12 cellular contexts compared by ENCODE assay signal in genomic region chr2:170843656-170844055, GRCh38. TPM values are rescaled to one million over a fixed set of nuclear protein-coding genes. Genes with fewer than 3 reads are reported as not detected.
DNase-seq lines count a peak whose midpoint lies in the region; ATAC-seq, FAIRE-seq and TF ChIP-seq lines count a peak whose summit lies in the region.
"Had no signal": no experiment of that assay in that cellular context is flagged by ENCODE, and none has a peak within 500 bp of the region (broad histone marks: within the 10 kb centered on the region; RNA-seq: fewer than 3 reads in every experiment).

No MANE protein-coding gene starts in this region.

- H3K27me3 Mint-ChIP-seq in activated T-helper 2 cell treated with anti-CD3 and anti-CD28 coated beads, Interferon-gamma antibody, Interleukin-2, Interleukin-4, amounts not matched to agents 10 μg/mL and 5 μg/mL and 100 μg/mL, durations not matched to agents 14 hours and 24 hours and 36 hours (ENCODE audit: low read depth), result no peaks in the 10 kb centered on the region
- peaks cover 8% of the 10 kb centered on the region for H3K27me3 Mint-ChIP-seq in stimulated activated memory B cell treated with anti-CD40 and anti-IgM and Interleukin-4, amounts not matched to agents 10 μg/mL and 1 μg/mL and 100 μg/mL, for 72 hours

- H3K4me1 ChIP-seq in ovary (ENCODE audit: insufficient read depth), result no peaks in the 10 kb centered on the region
- H3K4me1 ChIP-seq: tibial artery had no signal

- H3K9me3 Mint-ChIP-seq in activated T-helper 2 cell treated with anti-CD3 and anti-CD28 coated beads, Interferon-gamma antibody, Interleukin-2, Interleukin-4, amounts not matched to agents 10 μg/mL and 5 μg/mL and 100 μg/mL, durations not matched to agents 14 hours and 24 hours and 36 hours, result no peaks in the 10 kb centered on the region
- no peaks in the 10 kb centered on the region for H3K9me3 Mint-ChIP-seq in stimulated activated memory B cell treated with anti-CD40 and anti-IgM and Interleukin-4, amounts not matched to agents 10 μg/mL and 1 μg/mL and 100 μg/mL, for 72 hours
- H3K9me3 Mint-ChIP-seq: dendritic cell treated with granulocyte-macrophage colony-stimulating factor and Interleukin-4, amounts not matched to agents 40 ng/mL and 50 ng/mL, for 4 days had no signal

- peaks cover 49% of the 10 kb centered on the region for H3K36me3 Mint-ChIP-seq in activated T-helper 2 cell treated with anti-CD3 and anti-CD28 coated beads, Interferon-gamma antibody, Interleukin-2, Interleukin-4, amounts not matched to agents 10 μg/mL and 5 μg/mL and 100 μg/mL, durations not matched to agents 14 hours and 24 hours and 36 hours (ENCODE audit: low read depth)
- no peaks in the 10 kb centered on the region for H3K36me3 Mint-ChIP-seq in stimulated activated memory B cell treated with anti-CD40 and anti-IgM and Interleukin-4, amounts not matched to agents 10 μg/mL and 1 μg/mL and 100 μg/mL, for 72 hours

- H3K9me3 ChIP-seq in ovary, result no peaks in the 10 kb centered on the region
- H3K9me3 ChIP-seq: tibial artery had no signal

- peak; percentile 86 for DNase-seq in EH (ENCODE audit: low read depth)
- peak; percentile 45 for DNase-seq in LoVo (ENCODE audit: low spot score)
- no peak for DNase-seq in activated T-helper 2 cell treated with anti-CD3 and anti-CD28 coated beads, Interferon-gamma antibody, Interleukin-2, Interleukin-4, amounts not matched to agents 10 μg/mL and 5 μg/mL and 100 μg/mL, durations not matched to agents 14 hours and 24 hours and 36 hours (ENCODE audit: low spot score)
- peak; percentile 82 for DNase-seq in kidney tubule cell (ENCODE audit: low spot score)
- DNase-seq in ovary, result no peak
- DNase-seq in GM12892 (ENCODE audit: insufficient read length), result no peak
- no peak for DNase-seq in NCI-H2196 (lab: John Stamatoyannopoulos, UW; ENCODE audit: unreplicated experiment)
- DNase-seq: mesendoderm, NCI-H510A, tibial artery had no signal

- H3K4me3 ChIP-seq in ovary, result no peak overlapping the region
- H3K4me3 ChIP-seq: tibial artery had no signal

- TF ChIP-seq CTCF in ovary (IDR thresholded peaks at IDR 0.05), result no peak

- no peak for ATAC-seq in stimulated activated memory B cell treated with anti-CD40 and anti-IgM and Interleukin-4, amounts not matched to agents 10 μg/mL and 1 μg/mL and 100 μg/mL, for 72 hours

- no peak overlapping the region for H3K27ac ChIP-seq in ovary
- H3K27ac ChIP-seq: tibial artery had no signal

- peak overlapping the region; percentile 28 for H3K4me3 Mint-ChIP-seq in activated T-helper 2 cell treated with anti-CD3 and anti-CD28 coated beads, Interferon-gamma antibody, Interleukin-2, Interleukin-4, amounts not matched to agents 10 μg/mL and 5 μg/mL and 100 μg/mL, durations not matched to agents 14 hours and 24 hours and 36 hours (ENCODE audit: low read depth)
- no peak overlapping the region for H3K4me3 Mint-ChIP-seq in stimulated activated memory B cell treated with anti-CD40 and anti-IgM and Interleukin-4, amounts not matched to agents 10 μg/mL and 1 μg/mL and 100 μg/mL, for 72 hours
- H3K4me3 Mint-ChIP-seq: dendritic cell treated with granulocyte-macrophage colony-stimulating factor and Interleukin-4, amounts not matched to agents 40 ng/mL and 50 ng/mL, for 4 days had no signal

- no peaks in the 10 kb centered on the region for H3K36me3 ChIP-seq in ovary
- H3K36me3 ChIP-seq: tibial artery had no signal

- H3K4me1 Mint-ChIP-seq in activated T-helper 2 cell treated with anti-CD3 and anti-CD28 coated beads, Interferon-gamma antibody, Interleukin-2, Interleukin-4, amounts not matched to agents 10 μg/mL and 5 μg/mL and 100 μg/mL, durations not matched to agents 14 hours and 24 hours and 36 hours (ENCODE audit: low read depth), result peaks cover 33% of the 10 kb centered on the region
- H3K4me1 Mint-ChIP-seq in stimulated activated memory B cell treated with anti-CD40 and anti-IgM and Interleukin-4, amounts not matched to agents 10 μg/mL and 1 μg/mL and 100 μg/mL, for 72 hours, result no peaks in the 10 kb centered on the region

- no peak overlapping the region for H3K27ac Mint-ChIP-seq in activated T-helper 2 cell treated with anti-CD3 and anti-CD28 coated beads, Interferon-gamma antibody, Interleukin-2, Interleukin-4, amounts not matched to agents 10 μg/mL and 5 μg/mL and 100 μg/mL, durations not matched to agents 14 hours and 24 hours and 36 hours
- H3K27ac Mint-ChIP-seq in stimulated activated memory B cell treated with anti-CD40 and anti-IgM and Interleukin-4, amounts not matched to agents 10 μg/mL and 1 μg/mL and 100 μg/mL, for 72 hours, result no peak overlapping the region
- H3K27ac Mint-ChIP-seq: dendritic cell treated with granulocyte-macrophage colony-stimulating factor and Interleukin-4, amounts not matched to agents 40 ng/mL and 50 ng/mL, for 4 days had no signal

- intact Hi-C loops in activated T-helper 2 cell treated with anti-CD3 and anti-CD28 coated beads, Interferon-gamma antibody, Interleukin-2, Interleukin-4, amounts not matched to agents 10 μg/mL and 5 μg/mL and 100 μg/mL, durations not matched to agents 14 hours and 24 hours and 36 hours (cut with micrococcal nuclease), result loop anchor here (2.0 kb wide), 1 partner anchor 29 kb away; no protein-coding TSS in a partner anchor
- intact Hi-C loops in ovary (cut with DNase I), result no loop called here

- no peaks in the 10 kb centered on the region for H3K27me3 ChIP-seq in ovary
- H3K27me3 ChIP-seq: tibial artery had no signal

- TF ChIP-seq EP300 in ovary (IDR thresholded peaks at IDR 0.05), result no peak

- no peak for FAIRE-seq in GM12892 (lab: Jason Lieb, UNC)

- no peak for TF ChIP-seq POLR2A in ovary (IDR thresholded peaks at IDR 0.05)
- no peak for TF ChIP-seq POLR2A in GM12892 (IDR thresholded peaks at IDR 0.05; ENCODE audit: low read depth, low read length)

- WGBS in ovary, 3 donors, result 74 to 77% (median 75%) methylated on average over 2 of the region's 2 CpGs

RNA-seq across cellular contexts. Expression of gene GAD1, which starts 27.0 kb away (rescaled TPM):
- 41.4 and 42.0 TPM in 2 replicates for total RNA-seq in activated T-helper 2 cell treated with anti-CD3 and anti-CD28 coated beads, Interferon-gamma antibody, Interleukin-2, Interleukin-4, amounts not matched to agents 10 μg/mL and 5 μg/mL and 100 μg/mL, durations not matched to agents 14 hours and 24 hours and 36 hours
- total RNA-seq in ovary, result under 1 TPM in 6 of 7 donors, not detected in 1; 0.22 to 0.36 (median 0.29) TPM
- polyA plus RNA-seq in ovary, result under 1 TPM; 0.57 to 0.77 TPM
- 0.59 TPM for polyA plus RNA-seq in GM12892 (2012; ENCODE audit: missing spikeins)

Comparison
In these comparisons a context has a peak if more than half of its experiments do, and no peak if none do; other contexts are left out.
1. DNase-seq: peak in EH (single experiment), LoVo (single experiment) and kidney tubule cell (single experiment); none in activated T-helper 2 cell treated with anti-CD3 and anti-CD28 coated beads, Interferon-gamma antibody, Interleukin-2, Interleukin-4, amounts not matched to agents 10 μg/mL and 5 μg/mL and 100 μg/mL, durations not matched to agents 14 hours and 24 hours and 36 hours (single experiment), ovary (0 of 5), GM12892 (single experiment) and NCI-H2196 (single experiment).
2. RNA of gene GAD1, which starts 27.0 kb away (total RNA-seq): 41.4 to 42.0 TPM in activated T-helper 2 cell treated with anti-CD3 and anti-CD28 coated beads, Interferon-gamma antibody, Interleukin-2, Interleukin-4, amounts not matched to agents 10 μg/mL and 5 μg/mL and 100 μg/mL, durations not matched to agents 14 hours and 24 hours and 36 hours; 0.22 to 0.36 TPM in ovary; every median in the first group is over 10 times any median in the second.